Comparison of ENCODE assay signal across 1 cellular context in genomic region chr1:39663559-39663958, GRCh38.
A peak's percentile ranks its signal among the peaks of the same experiment; 100 is the strongest.
TF ChIP-seq lines count a peak whose summit lies in the region.

No MANE protein-coding gene starts in this region.

TF ChIP-seq in IMR-90, 13 proteins besides CTCF, POLR2A, EP300 and RAD21:
- TF ChIP-seq BHLHE40 (IDR thresholded peaks at IDR 0.05; ENCODE audit: low read depth, low read length) (no peak), USF2 (IDR thresholded peaks at IDR 0.05; ENCODE audit: low read depth, low read length) (peak; percentile 12; the same call in 1 of the 2 replicates)
TF ChIP-seq in IMR-90: peak in this region for 1.
